Comparison of ENCODE assay signal across 9 cellular contexts in genomic region chr13:105202384-105202783, GRCh38.
DNase-seq lines count a peak whose midpoint lies in the region; ATAC-seq, FAIRE-seq and TF ChIP-seq lines count a peak whose summit lies in the region.
"Had no signal": no experiment of that assay in that cellular context is flagged by ENCODE, and none has a peak within 500 bp of the region (broad histone marks: within the 10 kb centered on the region; RNA-seq: fewer than 3 reads in every experiment).

No MANE protein-coding gene starts in this region.

- H3K79me1 ChIP-seq in mesendoderm (ENCODE audit: low read length), result no peaks in the 10 kb centered on the region

- no peaks in the 10 kb centered on the region for H3K4me1 Mint-ChIP-seq in activated CD4-positive, alpha-beta memory T cell treated with anti-CD3 and anti-CD28 coated beads, Interleukin-2, amount 10 ng/mL, durations not matched to agents 7 days and 5 days

- TF ChIP-seq POLR2A in GM12878 (IDR thresholded peaks at IDR 0.05; ENCODE audit: low read depth, low read length), result no peak
- no peak for TF ChIP-seq POLR2A in vagina (IDR thresholded peaks at IDR 0.05)

- H3K4me2 ChIP-seq in GM12878 (ENCODE audit: control insufficient read depth, insufficient read depth) (no peak overlapping the region), mesendoderm (ENCODE audit: low read length) (no peak overlapping the region)
- H3K4me2 ChIP-seq: BLaER1 treated with 17β-estradiol and CSF1 and Interleukin-3, amounts not matched to agents 10 nM and 100 nM had no signal

- no peak overlapping the region for H3K4me3 Mint-ChIP-seq in activated CD4-positive, alpha-beta memory T cell treated with anti-CD3 and anti-CD28 coated beads, Interleukin-2, amount 10 ng/mL, durations not matched to agents 7 days and 5 days

- H3K9me3 ChIP-seq in GM12878 (replicated peaks; ENCODE audit: control insufficient read depth, insufficient read depth, low read length), result no peaks in the 10 kb centered on the region
- H3K9me3 ChIP-seq in vagina, result no peaks in the 10 kb centered on the region
- H3K9me3 ChIP-seq: BLaER1 treated with 17β-estradiol and CSF1 and Interleukin-3, amounts not matched to agents 10 nM and 100 nM had no signal

- intact Hi-C loops in GM12878 (cut with micrococcal nuclease; ENCODE audit: unreplicated experiment) (loop anchor here (1.0 kb wide), 1 partner anchor 429 kb away; no protein-coding TSS in a partner anchor), vagina (cut with DNase I) (no loop called here)

- no peak overlapping the region for H3K27ac Mint-ChIP-seq in activated CD4-positive, alpha-beta memory T cell treated with anti-CD3 and anti-CD28 coated beads, Interleukin-2, amount 10 ng/mL, durations not matched to agents 7 days and 5 days

- no peak overlapping the region for H2AK5ac ChIP-seq in mesendoderm (ENCODE audit: low read length)

- H2BK5ac ChIP-seq in mesendoderm (ENCODE audit: low read length), result no peak overlapping the region

- CTCF ChIA-PET in GM12878 (lab: Yijun Ruan, JAX), result interaction anchor here (0.9 to 1.1 kb wide), 2 partner anchors 30 to 787 kb away, joined by 3 read pairs; no protein-coding TSS in a partner anchor
- CTCF ChIA-PET in activated CD4-positive, alpha-beta memory T cell treated with anti-CD3 and anti-CD28 coated beads, Interleukin-2, amount 10 ng/mL, durations not matched to agents 7 days and 5 days (lab: Charles Lee), result no interaction called here

- no peak overlapping the region for H3K56ac ChIP-seq in mesendoderm (ENCODE audit: low read length)

- peak; percentile 57 for ATAC-seq in GM12878

- DNase-seq in NCI-H2171 treated with DMSO at 0.1 percent for 48 hours (lab: John Stamatoyannopoulos, UW), result peak; percentile 53
- no peak for DNase-seq in NCI-H2171 (lab: John Stamatoyannopoulos, UW)
- DNase-seq in KG1 (lab: John Stamatoyannopoulos, UW), result peak; percentile 4
- no peak for DNase-seq in GM12878 (ENCODE audit: low read depth, low spot score)
- DNase-seq in mesendoderm, result peak; percentile 79
- no peak for DNase-seq in activated CD4-positive, alpha-beta memory T cell treated with anti-CD3 and anti-CD28 coated beads, Interleukin-2, amount 10 ng/mL, durations not matched to agents 7 days and 5 days
- no peak for DNase-seq in vagina (ENCODE audit: extremely low spot score in 2 of 2)
- DNase-seq in NCI-H69 (lab: John Stamatoyannopoulos, UW), result no peak

- no peaks in the 10 kb centered on the region for H4K20me1 ChIP-seq in GM12878 (ENCODE audit: control insufficient read depth, insufficient read depth)
- H4K20me1 ChIP-seq: BLaER1 treated with 17β-estradiol and CSF1 and Interleukin-3, amounts not matched to agents 10 nM and 100 nM had no signal

- H2AFZ ChIP-seq in GM12878 (ENCODE audit: control insufficient read depth, low read depth, low read length), result no peak overlapping the region

- H4K8ac ChIP-seq in mesendoderm (ENCODE audit: low read depth, low read length), result no peak overlapping the region

- no peak overlapping the region for H3K4ac ChIP-seq in mesendoderm (ENCODE audit: low read depth, low read length)

- H3K9ac ChIP-seq in GM12878 (ENCODE audit: control insufficient read depth, insufficient read depth, low read length) (no peak overlapping the region), mesendoderm (ENCODE audit: low read length) (no peak overlapping the region)
- H3K9ac ChIP-seq: BLaER1 treated with 17β-estradiol and CSF1 and Interleukin-3, amounts not matched to agents 10 nM and 100 nM had no signal

- TF ChIP-seq EP300 in GM12878 (IDR thresholded peaks at IDR 0.05; ENCODE audit: borderline replicate concordance in 1 of 2, control insufficient read depth in 1 of 2, low read depth in 2 of 2, low read length in 2 of 2), result no peak

- POLR2A ChIA-PET in GM12878 (lab: Charles Lee), result no interaction called here
- POLR2A ChIA-PET in activated CD4-positive, alpha-beta memory T cell treated with anti-CD3 and anti-CD28 coated beads, Interleukin-2, amount 10 ng/mL, durations not matched to agents 7 days and 5 days (lab: Charles Lee), result no interaction called here

- no peak for FAIRE-seq in GM12878 (lab: Jason Lieb, UNC)

- H3K9me3 Mint-ChIP-seq in activated CD4-positive, alpha-beta memory T cell treated with anti-CD3 and anti-CD28 coated beads, Interleukin-2, amount 10 ng/mL, durations not matched to agents 7 days and 5 days, result no peaks in the 10 kb centered on the region

- H3K27me3 ChIP-seq in GM12878 (replicated peaks in 1 of 2; ENCODE audit: control insufficient read depth in 2 of 2, insufficient read depth in 2 of 2, low read length in 1 of 2), result no peaks in the 10 kb centered on the region
- H3K27me3 ChIP-seq in mesendoderm (ENCODE audit: insufficient read depth, low read length, poor library complexity), result no peaks in the 10 kb centered on the region
- H3K27me3 ChIP-seq in vagina, result no peaks in the 10 kb centered on the region
- H3K27me3 ChIP-seq: BLaER1 treated with 17β-estradiol and CSF1 and Interleukin-3, amounts not matched to agents 10 nM and 100 nM had no signal

- in situ Hi-C loops in GM12878 (cut with MboI), result no loop called here

- no peak overlapping the region for H3K23ac ChIP-seq in mesendoderm (ENCODE audit: low read length)

- H2BK15ac ChIP-seq in mesendoderm (replicated peaks; ENCODE audit: low read depth), result no peak overlapping the region

- H2BK120ac ChIP-seq in mesendoderm (ENCODE audit: low read depth, low read length), result no peak overlapping the region

- peak; percentile 38 to 54 (median 54); a peak in 5 of 6 replicates for TF ChIP-seq CTCF in GM12878 (IDR thresholded peaks at IDR 0.05 in 2 of 3, conservative IDR thresholded peaks at IDR 0.05 in 1 of 3; ENCODE audit: control insufficient read depth in 2 of 3, extremely low read depth in 1 of 3, insufficient read depth in 1 of 3, low read depth in 3 of 3, low read length in 3 of 3)
- no peak for TF ChIP-seq CTCF in vagina (IDR thresholded peaks at IDR 0.05)

- H3K27me3 Mint-ChIP-seq in activated CD4-positive, alpha-beta memory T cell treated with anti-CD3 and anti-CD28 coated beads, Interleukin-2, amount 10 ng/mL, durations not matched to agents 7 days and 5 days, result no peaks in the 10 kb centered on the region

- H3K27ac ChIP-seq in GM12878 (ENCODE audit: control insufficient read depth, insufficient read depth) (no peak overlapping the region), mesendoderm (ENCODE audit: low read depth, low read length) (no peak overlapping the region), vagina (no peak overlapping the region)
- H3K27ac ChIP-seq: BLaER1 treated with 17β-estradiol and CSF1 and Interleukin-3, amounts not matched to agents 10 nM and 100 nM had no signal

- no peaks in the 10 kb centered on the region for H3K4me1 ChIP-seq in GM12878 (ENCODE audit: control insufficient read depth, insufficient read depth, low read length)
- H3K4me1 ChIP-seq in mesendoderm (ENCODE audit: control insufficient read depth, low read depth, low read length), result no peaks in the 10 kb centered on the region
- no peaks in the 10 kb centered on the region for H3K4me1 ChIP-seq in vagina
- H3K4me1 ChIP-seq: BLaER1 treated with 17β-estradiol and CSF1 and Interleukin-3, amounts not matched to agents 10 nM and 100 nM had no signal

- no peak overlapping the region for H4K5ac ChIP-seq in mesendoderm (ENCODE audit: low read length)

- no peak overlapping the region for H3K18ac ChIP-seq in mesendoderm (ENCODE audit: low read length)

- no TSS peak for BruUV-seq in GM12878 (replicated peaks; lab: Mats Ljungman, UMichigan)

- H3K79me2 ChIP-seq in GM12878 (ENCODE audit: control insufficient read depth, insufficient read depth, low read length) (no peaks in the 10 kb centered on the region), mesendoderm (ENCODE audit: control insufficient read depth, insufficient read depth, low read length) (no peaks in the 10 kb centered on the region)

- RAD21 ChIA-PET in GM12878 (lab: Charles Lee; ENCODE audit: unreplicated experiment), result no interaction called here

- SMC1A ChIA-PET in GM12878 (lab: Charles Lee; ENCODE audit: uncharacterized antibody, unreplicated experiment), result interaction anchor here (0.9 to 1.6 kb wide), 2 partner anchors 13 to 63 kb away, joined by 3 read pairs; no protein-coding TSS in a partner anchor

- H3K36me3 Mint-ChIP-seq in activated CD4-positive, alpha-beta memory T cell treated with anti-CD3 and anti-CD28 coated beads, Interleukin-2, amount 10 ng/mL, durations not matched to agents 7 days and 5 days (ENCODE audit: low read depth), result no peaks in the 10 kb centered on the region

- peak; percentile 76 for TF ChIP-seq RAD21 in GM12878 (IDR thresholded peaks at IDR 0.05; ENCODE audit: insufficient read depth, low read depth, low read length)

- H3K36me3 ChIP-seq in GM12878 (ENCODE audit: control insufficient read depth in 2 of 2, insufficient read depth in 2 of 2, low read length in 1 of 2), result no peaks in the 10 kb centered on the region
- no peaks in the 10 kb centered on the region for H3K36me3 ChIP-seq in mesendoderm (ENCODE audit: control insufficient read depth, insufficient read depth, low read length)
- H3K36me3 ChIP-seq in vagina, result no peaks in the 10 kb centered on the region
- H3K36me3 ChIP-seq: BLaER1 treated with 17β-estradiol and CSF1 and Interleukin-3, amounts not matched to agents 10 nM and 100 nM had no signal

- H3K4me3 ChIP-seq in GM12878 (no peak overlapping the region), mesendoderm (ENCODE audit: low read length) (no peak overlapping the region), vagina (no peak overlapping the region)
- H3K4me3 ChIP-seq: BLaER1 treated with 17β-estradiol and CSF1 and Interleukin-3, amounts not matched to agents 10 nM and 100 nM had no signal

TF ChIP-seq in GM12878, 131 proteins besides CTCF, POLR2A, EP300 and RAD21 (continues in another document):
- TF ChIP-seq CEBPB (IDR thresholded peaks at IDR 0.05; ENCODE audit: borderline replicate concordance in 1 of 2, low read depth in 2 of 2, low read length in 2 of 2) (no peak), HDGF (IDR thresholded peaks at IDR 0.05) (no peak), YY1 (IDR thresholded peaks at IDR 0.05; ENCODE audit: low read depth, low read length) (0 out of 2 replicates have a peak, but pooled peaks have one; percentile 31), TARDBP (IDR thresholded peaks at IDR 0.05; ENCODE audit: borderline replicate concordance) (no peak), PAX8 (IDR thresholded peaks at IDR 0.05) (no peak), TBL1XR1 (IDR thresholded peaks at IDR 0.05; ENCODE audit: low read depth, low read length) (no peak)
- TF ChIP-seq, protein P1, sequence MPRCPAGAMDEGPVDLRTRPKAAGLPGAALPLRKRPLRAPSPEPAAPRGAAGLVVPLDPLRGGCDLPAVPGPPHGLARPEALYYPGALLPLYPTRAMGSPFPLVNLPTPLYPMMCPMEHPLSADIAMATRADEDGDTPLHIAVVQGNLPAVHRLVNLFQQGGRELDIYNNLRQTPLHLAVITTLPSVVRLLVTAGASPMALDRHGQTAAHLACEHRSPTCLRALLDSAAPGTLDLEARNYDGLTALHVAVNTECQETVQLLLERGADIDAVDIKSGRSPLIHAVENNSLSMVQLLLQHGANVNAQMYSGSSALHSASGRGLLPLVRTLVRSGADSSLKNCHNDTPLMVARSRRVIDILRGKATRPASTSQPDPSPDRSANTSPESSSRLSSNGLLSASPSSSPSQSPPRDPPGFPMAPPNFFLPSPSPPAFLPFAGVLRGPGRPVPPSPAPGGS (IDR thresholded peaks at IDR 0.05; ENCODE audit: borderline replicate concordance, insufficient read depth, low read depth, low read length, poor library complexity, severe bottlenecking), result no peak

Comparison
In these comparisons a context has a peak if more than half of its experiments do, and no peak if none do; other contexts are left out.
1. DNase-seq: peak in NCI-H2171 treated with DMSO at 0.1 percent for 48 hours (single experiment), KG1 (single experiment) and mesendoderm (single experiment); none in NCI-H2171 (single experiment), GM12878 (single experiment), activated CD4-positive, alpha-beta memory T cell treated with anti-CD3 and anti-CD28 coated beads, Interleukin-2, amount 10 ng/mL, durations not matched to agents 7 days and 5 days (single experiment), vagina (0 of 2) and NCI-H69 (single experiment).
2. CTCF ChIP-seq: peak in GM12878 (3 of 3); none in vagina (0 of 3).